In the genomic region with DNA sequence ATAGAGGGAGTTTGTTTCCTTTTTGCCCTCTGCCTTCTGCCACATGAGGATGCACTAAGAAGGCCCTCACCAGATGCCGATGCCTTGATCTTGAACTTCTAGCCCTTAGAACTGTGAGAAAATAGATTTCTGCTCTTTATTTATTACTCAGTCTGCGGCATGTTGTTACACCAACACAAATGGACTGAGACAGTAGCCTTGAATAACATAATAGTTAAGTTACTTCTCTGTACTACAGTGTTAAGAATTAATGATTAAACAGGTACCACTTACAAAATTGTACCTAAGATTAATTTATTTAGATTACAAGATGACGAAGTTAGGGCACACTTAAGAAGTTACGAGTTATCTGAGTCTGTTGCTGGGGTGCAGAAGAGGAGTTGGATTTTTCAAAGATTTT, we compare ENCODE assay signal across 10 cellular contexts.
"Had no signal": no experiment of that assay in that cellular context is flagged by ENCODE, and none has a peak within 500 bp of the region (broad histone marks: within the 10 kb centered on the region; RNA-seq: fewer than 3 reads in every experiment).

No MANE protein-coding gene starts in this region.

- DNase-seq: GM23248, GOT3, H7, HFFc6, IMR-90, KG1 had no signal

- H3K4me3 Mint-ChIP-seq: HFFc6 had no signal

- H3K36me3 ChIP-seq: HAP-1 had no signal

- H3K9me3 ChIP-seq: HAP-1 had no signal

- H3K9ac ChIP-seq: GM23248 had no signal

- H3K4me3 ChIP-seq: GM23248, HAP-1, K562 had no signal

- H3K27ac Mint-ChIP-seq: HFFc6 had no signal

- H3K27ac ChIP-seq: GM23248, HL-60 had no signal

- H3K9me3 Mint-ChIP-seq: HFFc6 had no signal

- H2AFZ ChIP-seq: GM23248 had no signal

- FAIRE-seq: K562 had no signal

- ATAC-seq: HCT116, K562 had no signal
